ENCODE assay signal across 18 cellular contexts in genomic region chr1:65269612-65270011, GRCh38. TPM values are rescaled to one million over a fixed set of nuclear protein-coding genes. Genes with fewer than 3 reads are reported as not detected.
DNase-seq lines count a peak whose midpoint lies in the region; ATAC-seq and TF ChIP-seq lines count a peak whose summit lies in the region.
"Had no signal": no experiment of that assay in that cellular context is flagged by ENCODE, and none has a peak within 500 bp of the region (broad histone marks: within the 10 kb centered on the region; RNA-seq: fewer than 3 reads in every experiment).

No MANE protein-coding gene starts in this region.

- H3K4me3 ChIP-seq in Loucy (ENCODE audit: low read length, poor library complexity, severe bottlenecking) (no peak overlapping the region), Panc1 (ENCODE audit: low read depth in 2 of 2, low read length in 2 of 2) (no peak overlapping the region), trophoblast cell (ENCODE audit: low read depth, low read length) (no peak overlapping the region)
- H3K4me3 ChIP-seq: A549, GM23248 had no signal

- H3K9ac ChIP-seq in Loucy (ENCODE audit: low read depth, low read length, poor library complexity, severe bottlenecking) (no peak overlapping the region), trophoblast cell (ENCODE audit: low read length) (no peak overlapping the region)
- H3K9ac ChIP-seq: GM23248 had no signal

- ATAC-seq in Panc1, result no peak
- no peak for ATAC-seq in HG03045 (IDR thresholded peaks at IDR 0.05; ENCODE audit: unreplicated experiment)
- ATAC-seq: A549 had no signal

- no peak overlapping the region for H3K18ac ChIP-seq in trophoblast cell (ENCODE audit: low read length)

- TF ChIP-seq CTCF in Loucy (conservative IDR thresholded peaks at IDR 0.05; ENCODE audit: low read length), result peak; percentile 42
- TF ChIP-seq CTCF in Panc1 (IDR thresholded peaks at IDR 0.05), result 0 out of 2 replicates have a peak, but pooled peaks have one; percentile 6

- WGBS in trophoblast cell (ENCODE audit: extremely low coverage, insufficient coverage, insufficient read length), result no CpG with 5 or more reads among the region's 2 CpGs

- H3K27me3 ChIP-seq in Loucy (ENCODE audit: insufficient read depth, low read length, poor library complexity, severe bottlenecking), result no peaks in the 10 kb centered on the region
- H3K27me3 ChIP-seq in Panc1 (ENCODE audit: control insufficient read depth, insufficient read depth, low read length), result no peaks in the 10 kb centered on the region
- no peaks in the 10 kb centered on the region for H3K27me3 ChIP-seq in trophoblast cell (ENCODE audit: insufficient read depth, low read length)

- peaks cover 5% of the 10 kb centered on the region for H3K79me1 ChIP-seq in trophoblast cell (ENCODE audit: low read length)

- BruUV-seq in Panc1 (replicated peaks; lab: Mats Ljungman, UMichigan), result no TSS peak

- POLR2A ChIA-PET in Panc1 (lab: Charles Lee), result no interaction called here

- H3K14ac ChIP-seq in trophoblast cell (ENCODE audit: low read length), result no peak overlapping the region

- in situ Hi-C loops in Panc1 (cut with HindIII; ENCODE audit: low pct_unique_long_range_greater_than_20kb, low sequenced_read_pairs), result no loop called here

- no peak overlapping the region for H3K4me2 ChIP-seq in Loucy (ENCODE audit: low read depth, low read length, poor library complexity, severe bottlenecking)
- H3K4me2 ChIP-seq in trophoblast cell (ENCODE audit: low read length), result no peak overlapping the region
- H3K4me2 ChIP-seq: A549 had no signal

- no peak overlapping the region for H2BK12ac ChIP-seq in trophoblast cell (ENCODE audit: low read length)

- H2BK120ac ChIP-seq in trophoblast cell (ENCODE audit: insufficient read depth, low read length, poor library complexity), result peak overlapping the region; percentile 22

- no peak overlapping the region for H2AFZ ChIP-seq in Loucy (ENCODE audit: low read length)
- no peak overlapping the region for H2AFZ ChIP-seq in trophoblast cell (ENCODE audit: insufficient read depth, low read length, poor library complexity)
- H2AFZ ChIP-seq: GM23248 had no signal

- H4K91ac ChIP-seq in trophoblast cell (ENCODE audit: low read depth, low read length), result no peak overlapping the region

- H2AK5ac ChIP-seq in trophoblast cell (ENCODE audit: low read length), result peak overlapping the region; percentile 46

- intact Hi-C loops in Panc1 (cut with micrococcal nuclease; ENCODE audit: unreplicated experiment), result no loop called here

- no peaks in the 10 kb centered on the region for H4K20me1 ChIP-seq in Loucy (ENCODE audit: insufficient read depth, low read length, poor library complexity, severe bottlenecking)

- H3K79me2 ChIP-seq in Loucy (ENCODE audit: insufficient read depth, low read length) (no peaks in the 10 kb centered on the region), trophoblast cell (ENCODE audit: control insufficient read depth, insufficient read depth, low read length, poor library complexity) (peaks cover 3% of the 10 kb centered on the region)

- CTCF ChIA-PET in Panc1 (lab: Charles Lee), result no interaction called here

- H4K12ac ChIP-seq in trophoblast cell (ENCODE audit: low read depth, low read length), result no peak overlapping the region

- no peak overlapping the region for H2BK5ac ChIP-seq in trophoblast cell (ENCODE audit: low read depth, low read length, poor library complexity)

- H3K4me1 ChIP-seq in Loucy (ENCODE audit: insufficient read depth, low read length, poor library complexity, severe bottlenecking) (no peaks in the 10 kb centered on the region), Panc1 (ENCODE audit: control insufficient read depth, insufficient read depth, low read length) (no peaks in the 10 kb centered on the region; the same call in 1 of the 2 replicates), trophoblast cell (ENCODE audit: control insufficient read depth in 1 of 2, insufficient read depth in 2 of 2, low read length in 2 of 2) (peaks cover 3 to 10% of the 10 kb centered on the region in 2 experiments)

- H3K27ac ChIP-seq in Panc1 (ENCODE audit: low read length) (no peak overlapping the region), trophoblast cell (ENCODE audit: low read depth, low read length) (no peak overlapping the region)
- H3K27ac ChIP-seq: 22Rv1, A549, C4-2B, GM23248 had no signal

- H3K36me3 ChIP-seq in Loucy (ENCODE audit: insufficient read depth, low read length) (no peaks in the 10 kb centered on the region), Panc1 (ENCODE audit: control insufficient read depth, insufficient read depth, low read length) (no peaks in the 10 kb centered on the region), trophoblast cell (ENCODE audit: control insufficient read depth in 1 of 2, insufficient read depth in 2 of 2, low read length in 2 of 2) (no peaks in the 10 kb centered on the region)

- no peaks in the 10 kb centered on the region for H3F3A ChIP-seq in Loucy (ENCODE audit: low read depth)

- H3K4ac ChIP-seq in trophoblast cell (ENCODE audit: low read depth, low read length), result peak overlapping the region; percentile 55

- H3K9me2 ChIP-seq in Loucy (replicated peaks; ENCODE audit: low read depth, low read length), result no peaks in the 10 kb centered on the region

- no peaks in the 10 kb centered on the region for H3K9me3 ChIP-seq in Loucy (ENCODE audit: insufficient read depth, low read depth, low read length)
- no peaks in the 10 kb centered on the region for H3K9me3 ChIP-seq in Panc1 (ENCODE audit: control insufficient read depth, insufficient read depth, low read depth, low read length)
- no peaks in the 10 kb centered on the region for H3K9me3 ChIP-seq in trophoblast cell (ENCODE audit: insufficient read depth, low read depth, low read length)
- H3K9me3 ChIP-seq: A549 had no signal

- H3K23ac ChIP-seq in trophoblast cell (ENCODE audit: low read length), result no peak overlapping the region

- DNase-seq in NCI-H82 (lab: John Stamatoyannopoulos, UW) (peak; percentile 49), NCI-H82 treated with DMSO at 0.1 percent for 48 hours (lab: John Stamatoyannopoulos, UW; ENCODE audit: unreplicated experiment) (no peak), Panc1 (ENCODE audit: low read depth, low spot score) (no peak), trophoblast cell (no peak), COLO668 (lab: John Stamatoyannopoulos, UW; ENCODE audit: unreplicated experiment) (no peak), NCI-H345 treated with DMSO at 0.1 percent for 48 hours (lab: John Stamatoyannopoulos, UW; ENCODE audit: unreplicated experiment) (no peak)
- DNase-seq: AML-193; CD4-positive, alpha-beta T cell; DMS153; DMS79; GDM1; GM23248; HCEC 1CT had no signal

- no peak overlapping the region for H4K8ac ChIP-seq in trophoblast cell (ENCODE audit: low read depth, low read length)

RNA-seq across cellular contexts. Expression of gene DNAJC6, which starts 39.7 kb away (rescaled TPM):
- 4.0 TPM for total RNA-seq in Panc1 (2021; ENCODE audit: unreplicated experiment)
- 1.5 TPM for polyA plus RNA-seq in Panc1 (2012; ENCODE audit: insufficient read length)
- polyA plus RNA-seq in trophoblast cell (2013), result 14.7 TPM in 2 replicates
